In the genomic region with DNA sequence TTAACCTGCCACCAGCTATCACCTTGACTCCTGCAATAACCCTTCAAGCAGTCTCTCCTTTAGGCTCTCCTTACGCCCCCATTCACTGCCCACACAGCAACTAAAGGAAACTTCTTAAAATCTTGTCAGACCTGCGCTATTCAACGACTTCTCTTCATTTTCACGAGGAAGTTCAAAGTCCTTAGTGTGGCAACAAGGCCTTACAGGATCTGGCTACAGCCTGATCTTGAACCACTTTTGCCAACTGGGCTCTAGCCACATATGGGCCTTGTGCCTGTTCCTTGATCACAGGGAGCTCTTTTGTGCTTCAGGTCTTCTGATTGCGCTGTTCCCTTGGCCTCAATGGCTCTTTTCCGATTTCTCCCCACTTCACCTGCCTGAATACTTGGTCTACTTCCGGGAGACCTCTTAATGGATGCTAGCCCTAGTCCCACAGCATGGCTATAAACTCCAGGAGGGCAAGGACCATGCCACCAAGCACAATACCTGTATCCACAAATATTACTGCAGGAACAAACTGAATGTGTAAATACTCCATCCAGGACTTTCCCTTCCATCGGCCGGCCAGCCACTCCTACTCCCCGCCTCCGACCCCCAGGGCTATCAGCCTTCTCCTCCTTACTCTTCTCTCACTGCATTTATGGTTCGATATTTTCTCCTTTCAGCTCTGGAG, we compare ENCODE assay signal across 1 cellular context.
A peak's percentile ranks its signal among the peaks of the same experiment; 100 is the strongest.
TF ChIP-seq lines count a peak whose summit lies in the region.

No MANE protein-coding gene starts in this region.

TF ChIP-seq in HepG2, 621 proteins besides CTCF, POLR2A, EP300 and RAD21 (continued from another document and continues in another):
- no peak for TF ChIP-seq ZNF543 (CRISPR knock-in tag; IDR thresholded peaks at IDR 0.05)
- no peak for TF ChIP-seq ZKSCAN1 (IDR thresholded peaks at IDR 0.05; ENCODE audit: low read length)
- TF ChIP-seq ATF1 (CRISPR knock-in tag; IDR thresholded peaks at IDR 0.05): no peak
- no peak for TF ChIP-seq ZSCAN30 (CRISPR knock-in tag; IDR thresholded peaks at IDR 0.05)
- TF ChIP-seq ATAD3A (CRISPR knock-in tag; IDR thresholded peaks at IDR 0.05): no peak
- peak; percentile 47; the same call in 1 of the 2 replicates for TF ChIP-seq HDAC1 (CRISPR knock-in tag; IDR thresholded peaks at IDR 0.05)
- TF ChIP-seq ZSCAN9 (CRISPR knock-in tag; IDR thresholded peaks at IDR 0.05; ENCODE audit: borderline replicate concordance): no peak
- 0 out of 2 replicates have a peak, but pooled peaks have one; percentile 10 for TF ChIP-seq ZFX (CRISPR knock-in tag; IDR thresholded peaks at IDR 0.05; ENCODE audit: low read depth)
- TF ChIP-seq ZNF235 (CRISPR knock-in tag; IDR thresholded peaks at IDR 0.05; ENCODE audit: borderline replicate concordance): no peak
- no peak for TF ChIP-seq RFX5 (IDR thresholded peaks at IDR 0.05; ENCODE audit: low read depth, low read length)
- TF ChIP-seq SNRNP70 (IDR thresholded peaks at IDR 0.05; ENCODE audit: low read depth, low read length): no peak
- no peak for TF ChIP-seq FIP1L1 (IDR thresholded peaks at IDR 0.05; ENCODE audit: borderline replicate concordance, insufficient read depth, low read depth, low read length)
- TF ChIP-seq EZH2 (conservative IDR thresholded peaks at IDR 0.05; ENCODE audit: low read depth, low read length): no peak
- no peak for TF ChIP-seq FOXA1 (IDR thresholded peaks at IDR 0.05)
- TF ChIP-seq FOXA1 (CRISPR knock-in tag; IDR thresholded peaks at IDR 0.05): no peak
- no peak for TF ChIP-seq ZNF572 (CRISPR knock-in tag; IDR thresholded peaks at IDR 0.05)
- TF ChIP-seq PHF5A (CRISPR knock-in tag; IDR thresholded peaks at IDR 0.05; ENCODE audit: low read depth, unreplicated experiment): no peak
- TF ChIP-seq ZNF562 (CRISPR knock-in tag; IDR thresholded peaks at IDR 0.05; ENCODE audit: borderline replicate concordance): no peak
- no peak for TF ChIP-seq ZNF816 (CRISPR knock-in tag; IDR thresholded peaks at IDR 0.05; ENCODE audit: borderline replicate concordance)
- no peak for TF ChIP-seq THAP11 (CRISPR knock-in tag; IDR thresholded peaks at IDR 0.05)
- no peak for TF ChIP-seq LCORL (IDR thresholded peaks at IDR 0.05)
- peak; percentile 22; the same call in 1 of the 2 replicates for TF ChIP-seq LCORL (CRISPR knock-in tag; IDR thresholded peaks at IDR 0.05)
- TF ChIP-seq KLF15 (CRISPR knock-in tag; IDR thresholded peaks at IDR 0.05; ENCODE audit: borderline replicate concordance): no peak
- TF ChIP-seq HNRNPH1 (optimal IDR thresholded peaks at IDR 0.05; ENCODE audit: low read depth, low read length): no peak
- 0 out of 2 replicates have a peak, but pooled peaks have one; percentile 39 for TF ChIP-seq ELF1 (CRISPR knock-in tag; IDR thresholded peaks at IDR 0.05)
- TF ChIP-seq HNF4G (IDR thresholded peaks at IDR 0.05; ENCODE audit: borderline replicate concordance, low read depth, low read length): 0 out of 2 replicates have a peak, but pooled peaks have one; percentile 19
- TF ChIP-seq HNF4G (CRISPR knock-in tag; IDR thresholded peaks at IDR 0.05; ENCODE audit: borderline replicate concordance, low read depth): no peak
- no peak for TF ChIP-seq ELF3 (CRISPR knock-in tag; IDR thresholded peaks at IDR 0.05)
- TF ChIP-seq, protein P1, sequence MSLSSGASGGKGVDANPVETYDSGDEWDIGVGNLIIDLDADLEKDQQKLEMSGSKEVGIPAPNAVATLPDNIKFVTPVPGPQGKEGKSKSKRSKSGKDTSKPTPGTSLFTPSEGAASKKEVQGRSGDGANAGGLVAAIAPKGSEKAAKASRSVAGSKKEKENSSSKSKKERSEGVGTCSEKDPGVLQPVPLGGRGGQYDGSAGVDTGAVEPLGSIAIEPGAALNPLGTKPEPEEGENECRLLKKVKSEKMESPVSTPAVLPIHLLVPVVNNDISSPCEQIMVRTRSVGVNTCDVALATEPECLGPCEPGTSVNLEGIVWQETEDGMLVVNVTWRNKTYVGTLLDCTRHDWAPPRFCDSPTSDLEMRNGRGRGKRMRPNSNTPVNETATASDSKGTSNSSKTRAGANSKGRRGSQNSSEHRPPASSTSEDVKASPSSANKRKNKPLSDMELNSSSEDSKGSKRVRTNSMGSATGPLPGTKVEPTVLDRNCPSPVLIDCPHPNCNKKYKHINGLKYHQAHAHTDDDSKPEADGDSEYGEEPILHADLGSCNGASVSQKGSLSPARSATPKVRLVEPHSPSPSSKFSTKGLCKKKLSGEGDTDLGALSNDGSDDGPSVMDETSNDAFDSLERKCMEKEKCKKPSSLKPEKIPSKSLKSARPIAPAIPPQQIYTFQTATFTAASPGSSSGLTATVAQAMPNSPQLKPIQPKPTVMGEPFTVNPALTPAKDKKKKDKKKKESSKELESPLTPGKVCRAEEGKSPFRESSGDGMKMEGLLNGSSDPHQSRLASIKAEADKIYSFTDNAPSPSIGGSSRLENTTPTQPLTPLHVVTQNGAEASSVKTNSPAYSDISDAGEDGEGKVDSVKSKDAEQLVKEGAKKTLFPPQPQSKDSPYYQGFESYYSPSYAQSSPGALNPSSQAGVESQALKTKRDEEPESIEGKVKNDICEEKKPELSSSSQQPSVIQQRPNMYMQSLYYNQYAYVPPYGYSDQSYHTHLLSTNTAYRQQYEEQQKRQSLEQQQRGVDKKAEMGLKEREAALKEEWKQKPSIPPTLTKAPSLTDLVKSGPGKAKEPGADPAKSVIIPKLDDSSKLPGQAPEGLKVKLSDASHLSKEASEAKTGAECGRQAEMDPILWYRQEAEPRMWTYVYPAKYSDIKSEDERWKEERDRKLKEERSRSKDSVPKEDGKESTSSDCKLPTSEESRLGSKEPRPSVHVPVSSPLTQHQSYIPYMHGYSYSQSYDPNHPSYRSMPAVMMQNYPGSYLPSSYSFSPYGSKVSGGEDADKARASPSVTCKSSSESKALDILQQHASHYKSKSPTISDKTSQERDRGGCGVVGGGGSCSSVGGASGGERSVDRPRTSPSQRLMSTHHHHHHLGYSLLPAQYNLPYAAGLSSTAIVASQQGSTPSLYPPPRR (CRISPR knock-in tag; IDR thresholded peaks at IDR 0.05; ENCODE audit: borderline replicate concordance): no peak
- TF ChIP-seq NR2F6 (IDR thresholded peaks at IDR 0.05): no peak
- TF ChIP-seq NR2F6 (CRISPR knock-in tag; IDR thresholded peaks at IDR 0.05): no peak
- no peak for TF ChIP-seq PHB2 (IDR thresholded peaks at IDR 0.05; ENCODE audit: partially characterized antibody)
- no peak for TF ChIP-seq MAF1 (CRISPR knock-in tag; IDR thresholded peaks at IDR 0.05; ENCODE audit: borderline replicate concordance)
- TF ChIP-seq NR2F2 (IDR thresholded peaks at IDR 0.05; ENCODE audit: borderline replicate concordance, low read depth): no peak
- TF ChIP-seq, protein P2, sequence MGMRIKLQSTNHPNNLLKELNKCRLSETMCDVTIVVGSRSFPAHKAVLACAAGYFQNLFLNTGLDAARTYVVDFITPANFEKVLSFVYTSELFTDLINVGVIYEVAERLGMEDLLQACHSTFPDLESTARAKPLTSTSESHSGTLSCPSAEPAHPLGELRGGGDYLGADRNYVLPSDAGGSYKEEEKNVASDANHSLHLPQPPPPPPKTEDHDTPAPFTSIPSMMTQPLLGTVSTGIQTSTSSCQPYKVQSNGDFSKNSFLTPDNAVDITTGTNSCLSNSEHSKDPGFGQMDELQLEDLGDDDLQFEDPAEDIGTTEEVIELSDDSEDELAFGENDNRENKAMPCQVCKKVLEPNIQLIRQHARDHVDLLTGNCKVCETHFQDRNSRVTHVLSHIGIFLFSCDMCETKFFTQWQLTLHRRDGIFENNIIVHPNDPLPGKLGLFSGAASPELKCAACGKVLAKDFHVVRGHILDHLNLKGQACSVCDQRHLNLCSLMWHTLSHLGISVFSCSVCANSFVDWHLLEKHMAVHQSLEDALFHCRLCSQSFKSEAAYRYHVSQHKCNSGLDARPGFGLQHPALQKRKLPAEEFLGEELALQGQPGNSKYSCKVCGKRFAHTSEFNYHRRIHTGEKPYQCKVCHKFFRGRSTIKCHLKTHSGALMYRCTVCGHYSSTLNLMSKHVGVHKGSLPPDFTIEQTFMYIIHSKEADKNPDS (CRISPR knock-in tag; IDR thresholded peaks at IDR 0.05): peak; percentile 97
- TF ChIP-seq ZNF225 (CRISPR knock-in tag; IDR thresholded peaks at IDR 0.05): no peak
- TF ChIP-seq, protein P3, sequence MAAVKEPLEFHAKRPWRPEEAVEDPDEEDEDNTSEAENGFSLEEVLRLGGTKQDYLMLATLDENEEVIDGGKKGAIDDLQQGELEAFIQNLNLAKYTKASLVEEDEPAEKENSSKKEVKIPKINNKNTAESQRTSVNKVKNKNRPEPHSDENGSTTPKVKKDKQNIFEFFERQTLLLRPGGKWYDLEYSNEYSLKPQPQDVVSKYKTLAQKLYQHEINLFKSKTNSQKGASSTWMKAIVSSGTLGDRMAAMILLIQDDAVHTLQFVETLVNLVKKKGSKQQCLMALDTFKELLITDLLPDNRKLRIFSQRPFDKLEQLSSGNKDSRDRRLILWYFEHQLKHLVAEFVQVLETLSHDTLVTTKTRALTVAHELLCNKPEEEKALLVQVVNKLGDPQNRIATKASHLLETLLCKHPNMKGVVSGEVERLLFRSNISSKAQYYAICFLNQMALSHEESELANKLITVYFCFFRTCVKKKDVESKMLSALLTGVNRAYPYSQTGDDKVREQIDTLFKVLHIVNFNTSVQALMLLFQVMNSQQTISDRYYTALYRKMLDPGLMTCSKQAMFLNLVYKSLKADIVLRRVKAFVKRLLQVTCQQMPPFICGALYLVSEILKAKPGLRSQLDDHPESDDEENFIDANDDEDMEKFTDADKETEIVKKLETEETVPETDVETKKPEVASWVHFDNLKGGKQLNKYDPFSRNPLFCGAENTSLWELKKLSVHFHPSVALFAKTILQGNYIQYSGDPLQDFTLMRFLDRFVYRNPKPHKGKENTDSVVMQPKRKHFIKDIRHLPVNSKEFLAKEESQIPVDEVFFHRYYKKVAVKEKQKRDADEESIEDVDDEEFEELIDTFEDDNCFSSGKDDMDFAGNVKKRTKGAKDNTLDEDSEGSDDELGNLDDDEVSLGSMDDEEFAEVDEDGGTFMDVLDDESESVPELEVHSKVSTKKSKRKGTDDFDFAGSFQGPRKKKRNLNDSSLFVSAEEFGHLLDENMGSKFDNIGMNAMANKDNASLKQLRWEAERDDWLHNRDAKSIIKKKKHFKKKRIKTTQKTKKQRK (IDR thresholded peaks at IDR 0.05; ENCODE audit: low read length): no peak
- no peak for TF ChIP-seq MIER3 (CRISPR knock-in tag; IDR thresholded peaks at IDR 0.05; ENCODE audit: borderline replicate concordance)
- no peak for TF ChIP-seq ZNF660 (CRISPR knock-in tag; IDR thresholded peaks at IDR 0.05; ENCODE audit: borderline replicate concordance, low read depth)
- TF ChIP-seq ZFP90 (CRISPR knock-in tag; IDR thresholded peaks at IDR 0.05; ENCODE audit: borderline replicate concordance): no peak
- TF ChIP-seq, protein P4, sequence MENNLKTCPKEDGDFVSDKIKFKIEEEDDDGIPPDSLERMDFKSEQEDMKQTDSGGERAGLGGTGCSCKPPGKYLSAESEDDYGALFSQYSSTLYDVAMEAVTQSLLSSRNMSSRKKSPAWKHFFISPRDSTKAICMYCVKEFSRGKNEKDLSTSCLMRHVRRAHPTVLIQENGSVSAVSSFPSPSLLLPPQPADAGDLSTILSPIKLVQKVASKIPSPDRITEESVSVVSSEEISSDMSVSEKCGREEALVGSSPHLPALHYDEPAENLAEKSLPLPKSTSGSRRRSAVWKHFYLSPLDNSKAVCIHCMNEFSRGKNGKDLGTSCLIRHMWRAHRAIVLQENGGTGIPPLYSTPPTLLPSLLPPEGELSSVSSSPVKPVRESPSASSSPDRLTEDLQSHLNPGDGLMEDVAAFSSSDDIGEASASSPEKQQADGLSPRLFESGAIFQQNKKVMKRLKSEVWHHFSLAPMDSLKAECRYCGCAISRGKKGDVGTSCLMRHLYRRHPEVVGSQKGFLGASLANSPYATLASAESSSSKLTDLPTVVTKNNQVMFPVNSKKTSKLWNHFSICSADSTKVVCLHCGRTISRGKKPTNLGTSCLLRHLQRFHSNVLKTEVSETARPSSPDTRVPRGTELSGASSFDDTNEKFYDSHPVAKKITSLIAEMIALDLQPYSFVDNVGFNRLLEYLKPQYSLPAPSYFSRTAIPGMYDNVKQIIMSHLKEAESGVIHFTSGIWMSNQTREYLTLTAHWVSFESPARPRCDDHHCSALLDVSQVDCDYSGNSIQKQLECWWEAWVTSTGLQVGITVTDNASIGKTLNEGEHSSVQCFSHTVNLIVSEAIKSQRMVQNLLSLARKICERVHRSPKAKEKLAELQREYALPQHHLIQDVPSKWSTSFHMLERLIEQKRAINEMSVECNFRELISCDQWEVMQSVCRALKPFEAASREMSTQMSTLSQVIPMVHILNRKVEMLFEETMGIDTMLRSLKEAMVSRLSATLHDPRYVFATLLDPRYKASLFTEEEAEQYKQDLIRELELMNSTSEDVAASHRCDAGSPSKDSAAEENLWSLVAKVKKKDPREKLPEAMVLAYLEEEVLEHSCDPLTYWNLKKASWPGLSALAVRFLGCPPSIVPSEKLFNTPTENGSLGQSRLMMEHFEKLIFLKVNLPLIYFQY (CRISPR knock-in tag; IDR thresholded peaks at IDR 0.05; ENCODE audit: borderline replicate concordance): no peak
- no peak for TF ChIP-seq ZNF652 (CRISPR knock-in tag; IDR thresholded peaks at IDR 0.05; ENCODE audit: borderline replicate concordance, low read depth)
- no peak for TF ChIP-seq ASH2L (IDR thresholded peaks at IDR 0.05; ENCODE audit: insufficient read length, low read depth, low read length)
- TF ChIP-seq CENPX (CRISPR knock-in tag; IDR thresholded peaks at IDR 0.05): no peak
- TF ChIP-seq PCBP1 (IDR thresholded peaks at IDR 0.05; ENCODE audit: borderline replicate concordance, low read depth, low read length): no peak
- TF ChIP-seq, protein P5, sequence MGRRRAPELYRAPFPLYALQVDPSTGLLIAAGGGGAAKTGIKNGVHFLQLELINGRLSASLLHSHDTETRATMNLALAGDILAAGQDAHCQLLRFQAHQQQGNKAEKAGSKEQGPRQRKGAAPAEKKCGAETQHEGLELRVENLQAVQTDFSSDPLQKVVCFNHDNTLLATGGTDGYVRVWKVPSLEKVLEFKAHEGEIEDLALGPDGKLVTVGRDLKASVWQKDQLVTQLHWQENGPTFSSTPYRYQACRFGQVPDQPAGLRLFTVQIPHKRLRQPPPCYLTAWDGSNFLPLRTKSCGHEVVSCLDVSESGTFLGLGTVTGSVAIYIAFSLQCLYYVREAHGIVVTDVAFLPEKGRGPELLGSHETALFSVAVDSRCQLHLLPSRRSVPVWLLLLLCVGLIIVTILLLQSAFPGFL (CRISPR knock-in tag; IDR thresholded peaks at IDR 0.05): no peak
- TF ChIP-seq HOXA3 (CRISPR knock-in tag; IDR thresholded peaks at IDR 0.05): peak; percentile 46
- TF ChIP-seq RXRB (CRISPR knock-in tag; IDR thresholded peaks at IDR 0.05; ENCODE audit: borderline replicate concordance): no peak
- TF ChIP-seq RORA (CRISPR knock-in tag; IDR thresholded peaks at IDR 0.05): no peak
- TF ChIP-seq, protein P6, sequence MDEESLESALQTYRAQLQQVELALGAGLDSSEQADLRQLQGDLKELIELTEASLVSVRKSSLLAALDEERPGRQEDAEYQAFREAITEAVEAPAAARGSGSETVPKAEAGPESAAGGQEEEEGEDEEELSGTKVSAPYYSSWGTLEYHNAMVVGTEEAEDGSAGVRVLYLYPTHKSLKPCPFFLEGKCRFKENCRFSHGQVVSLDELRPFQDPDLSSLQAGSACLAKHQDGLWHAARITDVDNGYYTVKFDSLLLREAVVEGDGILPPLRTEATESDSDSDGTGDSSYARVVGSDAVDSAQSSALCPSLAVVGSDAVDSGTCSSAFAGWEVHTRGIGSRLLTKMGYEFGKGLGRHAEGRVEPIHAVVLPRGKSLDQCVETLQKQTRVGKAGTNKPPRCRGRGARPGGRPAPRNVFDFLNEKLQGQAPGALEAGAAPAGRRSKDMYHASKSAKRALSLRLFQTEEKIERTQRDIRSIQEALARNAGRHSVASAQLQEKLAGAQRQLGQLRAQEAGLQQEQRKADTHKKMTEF (CRISPR knock-in tag; IDR thresholded peaks at IDR 0.05): no peak
- no peak for TF ChIP-seq PHF8 (CRISPR knock-in tag; IDR thresholded peaks at IDR 0.05)
- TF ChIP-seq HNRNPL (IDR thresholded peaks at IDR 0.05; ENCODE audit: low read depth, low read length): no peak
